In genomic region chr15:55403531-55403930, GRCh38 we compare ENCODE assay signal across 1 cellular context.
TF ChIP-seq lines count a peak whose summit lies in the region.

No MANE protein-coding gene starts in this region.

TF ChIP-seq in GM23338, 12 proteins besides CTCF, POLR2A, EP300 and RAD21 (continued from another document):
- no peak for TF ChIP-seq ZNF462 (CRISPR knock-in tag; IDR thresholded peaks at IDR 0.05)
